In the genomic region with DNA sequence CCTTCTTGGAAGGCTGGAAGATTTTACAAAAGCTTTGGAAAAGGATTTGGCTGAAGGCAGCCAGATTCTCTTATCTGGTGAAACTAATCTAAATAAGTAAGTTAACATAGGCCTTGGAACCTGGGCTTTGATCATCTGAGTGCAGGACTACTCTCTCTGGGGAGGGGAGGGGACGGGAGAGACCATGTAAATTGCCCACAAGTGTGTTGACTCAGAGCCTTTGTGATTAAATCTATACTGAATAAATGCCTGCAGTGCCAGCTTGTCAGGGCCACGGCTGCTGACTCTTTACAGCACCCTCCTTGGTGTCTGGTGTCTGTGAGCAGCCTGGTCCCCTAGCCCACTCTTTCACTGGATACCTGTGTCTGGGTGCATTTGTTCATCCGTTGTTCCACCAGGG, we compare ENCODE assay signal across 22 cellular contexts.
DNase-seq lines count a peak whose midpoint lies in the region; ATAC-seq and TF ChIP-seq lines count a peak whose summit lies in the region.
"Had no signal": no experiment of that assay in that cellular context is flagged by ENCODE, and none has a peak within 500 bp of the region (broad histone marks: within the 10 kb centered on the region; RNA-seq: fewer than 3 reads in every experiment).

No MANE protein-coding gene starts in this region.

- POLR2A ChIA-PET in PC-3 (lab: Charles Lee; ENCODE audit: unreplicated experiment) = no interaction called here

- H4K20me1 ChIP-seq in DND-41 (ENCODE audit: insufficient read depth, low read length) (no peaks in the 10 kb centered on the region), PC-3 (ENCODE audit: low read length) (no peaks in the 10 kb centered on the region)

- H3K4me2 ChIP-seq in DND-41 (ENCODE audit: insufficient read depth, low read length) (no peak overlapping the region), PC-3 (ENCODE audit: low read length) (no peak overlapping the region)

- BruUV-seq in PC-3 (replicated peaks; lab: Mats Ljungman, UMichigan) = no TSS peak

- peaks cover 55% of the 10 kb centered on the region for H3K4me1 ChIP-seq in DND-41 (ENCODE audit: insufficient read depth, low read length)
- H3K4me1 ChIP-seq in PC-3 (ENCODE audit: insufficient read depth, low read length) = peaks cover 11% of the 10 kb centered on the region

- CTCF ChIA-PET in PC-3 (lab: Charles Lee) = no interaction called here

- H3K36me3 ChIP-seq in DND-41 (ENCODE audit: insufficient read depth, low read length) = no peaks in the 10 kb centered on the region
- H3K36me3 ChIP-seq in PC-3 (ENCODE audit: low read depth, low read length) = no peaks in the 10 kb centered on the region
- H3K36me3 ChIP-seq: SJCRH30 had no signal

- H3K9me2 ChIP-seq in PC-3 (replicated peaks; ENCODE audit: low read length) = no peaks in the 10 kb centered on the region

- peaks cover 78% of the 10 kb centered on the region for H3K4me1 Mint-ChIP-seq in chondrocyte (ENCODE audit: low read depth)
- H3K4me1 Mint-ChIP-seq in osteocyte (ENCODE audit: unreplicated experiment) = peaks cover 51% of the 10 kb centered on the region

- H3K4me3 ChIP-seq in DND-41 (ENCODE audit: low read depth in 1 of 2, low read length in 2 of 2) (no peak overlapping the region), PC-3 (ENCODE audit: low read length) (no peak overlapping the region)
- H3K4me3 ChIP-seq: K562, SJCRH30 had no signal

- H3K36me3 Mint-ChIP-seq in chondrocyte (ENCODE audit: low read depth) (peaks cover 42% of the 10 kb centered on the region), osteocyte (ENCODE audit: unreplicated experiment) (peaks cover 80% of the 10 kb centered on the region)
- H3K36me3 Mint-ChIP-seq: CD14-positive monocyte; CD8-positive, alpha-beta memory T cell had no signal

- H3K4me3 Mint-ChIP-seq in chondrocyte (ENCODE audit: unreplicated experiment) (no peak overlapping the region), osteocyte (ENCODE audit: unreplicated experiment) (no peak overlapping the region)
- H3K4me3 Mint-ChIP-seq: CD14-positive monocyte; CD8-positive, alpha-beta memory T cell; H9 had no signal

- H3K27ac ChIP-seq in DND-41 (ENCODE audit: low read length) (peak overlapping the region; percentile 47; the same call in 1 of the 2 replicates), PC-3 (ENCODE audit: low read length) (no peak overlapping the region)
- H3K27ac ChIP-seq: SJCRH30 had no signal

- H3K9me3 Mint-ChIP-seq in chondrocyte (ENCODE audit: low read depth) (no peaks in the 10 kb centered on the region), osteocyte (ENCODE audit: unreplicated experiment) (no peaks in the 10 kb centered on the region)
- H3K9me3 Mint-ChIP-seq: H9 had no signal

- DNase-seq in DND-41 (peak; percentile 56), PC-3 (peak; percentile 4), chondrocyte (ENCODE audit: low spot score) (no peak), osteocyte (ENCODE audit: extremely low spot score, unreplicated experiment) (no peak), DMS79 treated with DMSO at 0.1 percent for 48 hours (lab: John Stamatoyannopoulos, UW) (no peak)
- no peak for DNase-seq in NK-92 treated with Interleukin-12 subunit alpha and Interleukin-12 subunit beta, amount 100 ng/mL, for 24 hours (lab: John Stamatoyannopoulos, UW)
- DNase-seq: CD8-positive, alpha-beta memory T cell; DMS 273 treated with DMSO at 0.1 percent for 48 hours; DMS79; H9; Kasumi-1; NCI-H1105 treated with DMSO at 0.1 percent for 48 hours; NCI-H146; NCI-H1930; NCI-H2107; NCI-H446 treated with DMSO at 0.1 percent for 48 hours; NCI-H526; SJCRH30 had no signal

- ATAC-seq in DND-41 (ENCODE audit: insufficient read depth, low read depth) (peak; percentile 32), PC-3 (no peak), GM19035 (IDR thresholded peaks at IDR 0.05; ENCODE audit: unreplicated experiment) (no peak)
- ATAC-seq: K562, Right ventricle myocardium inferior had no signal

- H3K9me3 ChIP-seq in DND-41 (ENCODE audit: insufficient read depth, low read length, severe bottlenecking) (no peaks in the 10 kb centered on the region), PC-3 (ENCODE audit: low read length) (no peaks in the 10 kb centered on the region)
- H3K9me3 ChIP-seq: SJCRH30 had no signal

- H3K79me2 ChIP-seq in DND-41 (ENCODE audit: insufficient read depth, low read length) (no peaks in the 10 kb centered on the region), PC-3 (ENCODE audit: low read length) (no peaks in the 10 kb centered on the region)

- H2AFZ ChIP-seq in DND-41 (ENCODE audit: low read depth, low read length) (no peak overlapping the region), PC-3 (ENCODE audit: low read length) (no peak overlapping the region)

- H3K27me3 Mint-ChIP-seq in chondrocyte (ENCODE audit: low read depth) (no peaks in the 10 kb centered on the region), osteocyte (ENCODE audit: unreplicated experiment) (no peaks in the 10 kb centered on the region)

- H3K9ac ChIP-seq in DND-41 (ENCODE audit: low read depth, low read length) (no peak overlapping the region), PC-3 (ENCODE audit: low read length) (no peak overlapping the region)

- peaks cover 4% of the 10 kb centered on the region for H3F3A ChIP-seq in PC-3 (ENCODE audit: low read length, unreplicated experiment)

- intact Hi-C loops in PC-3 (cut with micrococcal nuclease) = no loop called here

- H3K27ac Mint-ChIP-seq in chondrocyte (ENCODE audit: unreplicated experiment) = peak overlapping the region; percentile 25
- peak overlapping the region; percentile 4 for H3K27ac Mint-ChIP-seq in osteocyte (ENCODE audit: unreplicated experiment)
- H3K27ac Mint-ChIP-seq: CD8-positive, alpha-beta memory T cell; H9 had no signal

- H3K27me3 ChIP-seq in DND-41 (ENCODE audit: insufficient read depth, low read length, poor library complexity) (no peaks in the 10 kb centered on the region), PC-3 (ENCODE audit: low read length) (no peaks in the 10 kb centered on the region)
- H3K27me3 ChIP-seq: SJCRH30 had no signal

- no peak for TF ChIP-seq CTCF in DND-41 (IDR thresholded peaks at IDR 0.05; ENCODE audit: borderline replicate concordance, extremely low read depth, low read length, poor library complexity, severe bottlenecking)
- no peak for TF ChIP-seq CTCF in PC-3 (conservative IDR thresholded peaks at IDR 0.05; ENCODE audit: low read depth, low read length)
- TF ChIP-seq CTCF in chondrocyte (IDR thresholded peaks at IDR 0.05) = no peak
- TF ChIP-seq CTCF in osteocyte (IDR thresholded peaks at IDR 0.05) = no peak

Comparison
In these comparisons a context has a peak if more than half of its experiments do, and no peak if none do; other contexts are left out.
1. DNase-seq: peak in DND-41 (single experiment) and PC-3 (single experiment); none in chondrocyte (single experiment), osteocyte (single experiment), DMS79 treated with DMSO at 0.1 percent for 48 hours (single experiment) and NK-92 treated with Interleukin-12 subunit alpha and Interleukin-12 subunit beta, amount 100 ng/mL, for 24 hours (single experiment).